In genomic region chr11:35545604-35546003, GRCh38 we compare ENCODE assay signal across 34 cellular contexts. TPM values are rescaled to one million over a fixed set of nuclear protein-coding genes. Genes with fewer than 3 reads are reported as not detected.
"Had no signal": no experiment of that assay in that cellular context is flagged by ENCODE, and none has a peak within 500 bp of the region (broad histone marks: within the 10 kb centered on the region; RNA-seq: fewer than 3 reads in every experiment).

No MANE protein-coding gene starts in this region.

- H3K4me1 Mint-ChIP-seq: activated CD4-positive, alpha-beta T cell treated with anti-CD3 and anti-CD28 coated beads for 36 hours; activated CD4-positive, alpha-beta T cell treated with anti-CD3 and anti-CD28 coated beads, Interleukin-2, amount 10 ng/mL, durations not matched to agents 24 days and 14 days; activated CD8-positive, alpha-beta memory T cell treated with anti-CD3 and anti-CD28 coated beads, Interleukin-2, amount 10 ng/mL, durations not matched to agents 7 days and 5 days; activated naive CD4-positive, alpha-beta T cell treated with anti-CD3 and anti-CD28 coated beads, Interleukin-2, amount 50 U/mL, for 24 hours; activated naive CD8-positive, alpha-beta T cell treated with anti-CD3 and anti-CD28 coated beads for 36 hours; activated naive CD8-positive, alpha-beta T cell treated with anti-CD3 and anti-CD28 coated beads, Interleukin-2, amount 50 U/mL, for 24 hours had no signal

- H3K36me3 Mint-ChIP-seq: activated CD4-positive, alpha-beta memory T cell treated with anti-CD3 and anti-CD28 coated beads for 36 hours; activated CD8-positive, alpha-beta memory T cell treated with anti-CD3 and anti-CD28 coated beads, Interleukin-2, amount 10 ng/mL, durations not matched to agents 7 days and 5 days; activated naive CD4-positive, alpha-beta T cell treated with anti-CD3 and anti-CD28 coated beads, Interleukin-2, amount 50 U/mL, for 24 hours; activated naive CD8-positive, alpha-beta T cell treated with anti-CD3 and anti-CD28 coated beads for 36 hours had no signal

- DNase-seq: activated CD4-positive, alpha-beta memory T cell treated with anti-CD3 and anti-CD28 coated beads for 36 hours; activated CD4-positive, alpha-beta T cell treated with anti-CD3 and anti-CD28 coated beads for 36 hours; activated CD4-positive, alpha-beta T cell treated with anti-CD3 and anti-CD28 coated beads, Interleukin-2, amount 10 ng/mL, durations not matched to agents 24 days and 14 days; activated CD4-positive, CD25-positive, alpha-beta regulatory T cell; activated CD4-positive, CD25-positive, alpha-beta regulatory T cell treated with anti-CD3 and anti-CD28 coated beads, Interleukin-2, amount 50 U/mL, for 72 hours; activated CD8-positive, alpha-beta memory T cell treated with anti-CD3 and anti-CD28 coated beads, Interleukin-2, amount 10 ng/mL, durations not matched to agents 7 days and 5 days; activated CD8-positive, alpha-beta memory T cell treated with anti-CD3 and anti-CD28 coated beads, Interleukin-2, amount 50 U/mL, for 4 hours; activated CD8-positive, alpha-beta T cell treated with anti-CD3 and anti-CD28 coated beads, Interleukin-2, amount 10 ng/mL, durations not matched to agents 7 days and 5 days; activated effector memory CD4-positive, alpha-beta T cell treated with anti-CD3 and anti-CD28 coated beads, Interleukin-2, amount 50 U/mL, for 16 hours; activated naive CD4-positive, alpha-beta T cell treated with anti-CD3 and anti-CD28 coated beads for 36 hours; activated naive CD8-positive, alpha-beta T cell treated with anti-CD3 and anti-CD28 coated beads for 36 hours; activated naive CD8-positive, alpha-beta T cell treated with anti-CD3 and anti-CD28 coated beads, Interleukin-2, amount 50 U/mL, for 24 hours; activated T-cell treated with anti-CD3 and anti-CD28 coated beads, Interleukin-2, amount 50 U/mL, for 1 hour; activated T-cell treated with anti-CD3 and anti-CD28 coated beads, Interleukin-2, amount 50 U/mL, for 48 hours; adrenal gland; amygdala; aorta; body of pancreas; caudate nucleus; cortex of kidney; dermis blood vessel endothelial cell; effector CD4-positive, alpha-beta T cell; effector memory CD8-positive, alpha-beta T cell; erythroblast; foreskin keratinocyte; gastrocnemius medialis; glutamatergic neuron; T-helper 2 cell had no signal

- H3K27me3 ChIP-seq: adrenal gland, body of pancreas, esophagus muscularis mucosa, foreskin keratinocyte, gastrocnemius medialis had no signal

- H3K4me3 Mint-ChIP-seq: activated CD4-positive, alpha-beta memory T cell treated with anti-CD3 and anti-CD28 coated beads for 36 hours; activated CD4-positive, alpha-beta T cell treated with anti-CD3 and anti-CD28 coated beads for 36 hours; activated CD4-positive, alpha-beta T cell treated with anti-CD3 and anti-CD28 coated beads, Interleukin-2, amount 10 ng/mL, durations not matched to agents 24 days and 14 days; activated CD8-positive, alpha-beta memory T cell treated with anti-CD3 and anti-CD28 coated beads, Interleukin-2, amount 10 ng/mL, durations not matched to agents 7 days and 5 days; activated CD8-positive, alpha-beta T cell treated with anti-CD3 and anti-CD28 coated beads, Interleukin-2, amount 10 ng/mL, durations not matched to agents 7 days and 5 days; activated naive CD4-positive, alpha-beta T cell treated with anti-CD3 and anti-CD28 coated beads for 36 hours; activated naive CD4-positive, alpha-beta T cell treated with anti-CD3 and anti-CD28 coated beads, Interleukin-2, amount 50 U/mL, for 24 hours; activated naive CD8-positive, alpha-beta T cell treated with anti-CD3 and anti-CD28 coated beads for 36 hours; activated naive CD8-positive, alpha-beta T cell treated with anti-CD3 and anti-CD28 coated beads, Interleukin-2, amount 50 U/mL, for 24 hours; activated T-helper 1 cell treated with anti-CD3 and anti-CD28 coated beads, Interleukin-12 subunit alpha, Interleukin-12 subunit beta, Interleukin-2, Interleukin-4 antibody, amounts not matched to agents 30 ng/mL and 10 ng/mL and 1 ng/mL, durations not matched to agents 14 hours and 24 hours and 36 hours; effector memory CD8-positive, alpha-beta T cell had no signal

- H3K36me3 ChIP-seq: adrenal gland, esophagus muscularis mucosa, gastrocnemius medialis had no signal

- H3K27ac ChIP-seq: adrenal gland, body of pancreas, esophagus muscularis mucosa, foreskin keratinocyte, gastrocnemius medialis had no signal

- H3K27ac Mint-ChIP-seq: activated CD4-positive, alpha-beta memory T cell treated with anti-CD3 and anti-CD28 coated beads for 36 hours; activated CD4-positive, alpha-beta T cell treated with anti-CD3 and anti-CD28 coated beads for 36 hours; activated CD4-positive, alpha-beta T cell treated with anti-CD3 and anti-CD28 coated beads, Interleukin-2, amount 10 ng/mL, durations not matched to agents 24 days and 14 days; activated CD8-positive, alpha-beta memory T cell treated with anti-CD3 and anti-CD28 coated beads, Interleukin-2, amount 10 ng/mL, durations not matched to agents 7 days and 5 days; activated CD8-positive, alpha-beta T cell treated with anti-CD3 and anti-CD28 coated beads, Interleukin-2, amount 10 ng/mL, durations not matched to agents 7 days and 5 days; activated naive CD4-positive, alpha-beta T cell treated with anti-CD3 and anti-CD28 coated beads for 36 hours; activated naive CD4-positive, alpha-beta T cell treated with anti-CD3 and anti-CD28 coated beads, Interleukin-2, amount 50 U/mL, for 24 hours; activated naive CD8-positive, alpha-beta T cell treated with anti-CD3 and anti-CD28 coated beads for 36 hours; activated naive CD8-positive, alpha-beta T cell treated with anti-CD3 and anti-CD28 coated beads, Interleukin-2, amount 50 U/mL, for 24 hours; activated T-helper 1 cell treated with anti-CD3 and anti-CD28 coated beads, Interleukin-12 subunit alpha, Interleukin-12 subunit beta, Interleukin-2, Interleukin-4 antibody, amounts not matched to agents 30 ng/mL and 10 ng/mL and 1 ng/mL, durations not matched to agents 14 hours and 24 hours and 36 hours; activated T-helper 2 cell treated with anti-CD3 and anti-CD28 coated beads, Interferon-gamma antibody, Interleukin-2, Interleukin-4, amounts not matched to agents 10 μg/mL and 5 μg/mL and 100 μg/mL, durations not matched to agents 14 hours and 24 hours and 36 hours; effector memory CD8-positive, alpha-beta T cell had no signal

- H3K9me3 Mint-ChIP-seq: activated CD4-positive, alpha-beta memory T cell treated with anti-CD3 and anti-CD28 coated beads for 36 hours; activated CD4-positive, alpha-beta T cell treated with anti-CD3 and anti-CD28 coated beads, Interleukin-2, amount 10 ng/mL, durations not matched to agents 24 days and 14 days; activated naive CD4-positive, alpha-beta T cell treated with anti-CD3 and anti-CD28 coated beads for 36 hours; activated naive CD4-positive, alpha-beta T cell treated with anti-CD3 and anti-CD28 coated beads, Interleukin-2, amount 50 U/mL, for 24 hours; activated naive CD8-positive, alpha-beta T cell treated with anti-CD3 and anti-CD28 coated beads for 36 hours; activated naive CD8-positive, alpha-beta T cell treated with anti-CD3 and anti-CD28 coated beads, Interleukin-2, amount 50 U/mL, for 24 hours; activated T-helper 1 cell treated with anti-CD3 and anti-CD28 coated beads, Interleukin-12 subunit alpha, Interleukin-12 subunit beta, Interleukin-2, Interleukin-4 antibody, amounts not matched to agents 30 ng/mL and 10 ng/mL and 1 ng/mL, durations not matched to agents 14 hours and 24 hours and 36 hours; activated T-helper 2 cell treated with anti-CD3 and anti-CD28 coated beads, Interferon-gamma antibody, Interleukin-2, Interleukin-4, amounts not matched to agents 10 μg/mL and 5 μg/mL and 100 μg/mL, durations not matched to agents 14 hours and 24 hours and 36 hours had no signal

- H3K9me3 ChIP-seq: adrenal gland, body of pancreas, esophagus muscularis mucosa, gastrocnemius medialis had no signal

- H3K4me3 ChIP-seq: adrenal gland, body of pancreas, esophagus muscularis mucosa, gastrocnemius medialis had no signal

RNA-seq across cellular contexts. Expression of gene PAMR1, which starts 20.2 kb away (rescaled TPM):
- total RNA-seq: activated CD4-positive, alpha-beta memory T cell treated with anti-CD3 and anti-CD28 coated beads for 36 hours; activated CD4-positive, alpha-beta T cell treated with anti-CD3 and anti-CD28 coated beads for 36 hours; activated CD4-positive, alpha-beta T cell treated with anti-CD3 and anti-CD28 coated beads, Interleukin-2, amount 10 ng/mL, durations not matched to agents 24 days and 14 days; activated CD8-positive, alpha-beta memory T cell treated with anti-CD3 and anti-CD28 coated beads for 36 hours; activated CD8-positive, alpha-beta memory T cell treated with anti-CD3 and anti-CD28 coated beads, Interleukin-2, amount 10 ng/mL, durations not matched to agents 7 days and 5 days; activated CD8-positive, alpha-beta T cell treated with anti-CD3 and anti-CD28 coated beads, Interleukin-2, amount 10 ng/mL, durations not matched to agents 7 days and 5 days; activated naive CD4-positive, alpha-beta T cell treated with anti-CD3 and anti-CD28 coated beads for 36 hours; activated naive CD8-positive, alpha-beta T cell treated with anti-CD3 and anti-CD28 coated beads for 36 hours; activated T-helper 1 cell treated with anti-CD3 and anti-CD28 coated beads, Interleukin-12 subunit alpha, Interleukin-12 subunit beta, Interleukin-2, Interleukin-4 antibody, amounts not matched to agents 30 ng/mL and 10 ng/mL and 1 ng/mL, durations not matched to agents 14 hours and 24 hours and 36 hours; activated T-helper 2 cell treated with anti-CD3 and anti-CD28 coated beads, Interferon-gamma antibody, Interleukin-2, Interleukin-4, amounts not matched to agents 10 μg/mL and 5 μg/mL and 100 μg/mL, durations not matched to agents 14 hours and 24 hours and 36 hours; T-helper 1 cell treated with Interleukin-12 subunit alpha and Interleukin-12 subunit beta and Interleukin-4 antibody, amounts not matched to agents 30 ng/mL and 1 ng/mL, for 36 hours had no signal
